ENCODE assay signal across 17 cellular contexts in the genomic region with DNA sequence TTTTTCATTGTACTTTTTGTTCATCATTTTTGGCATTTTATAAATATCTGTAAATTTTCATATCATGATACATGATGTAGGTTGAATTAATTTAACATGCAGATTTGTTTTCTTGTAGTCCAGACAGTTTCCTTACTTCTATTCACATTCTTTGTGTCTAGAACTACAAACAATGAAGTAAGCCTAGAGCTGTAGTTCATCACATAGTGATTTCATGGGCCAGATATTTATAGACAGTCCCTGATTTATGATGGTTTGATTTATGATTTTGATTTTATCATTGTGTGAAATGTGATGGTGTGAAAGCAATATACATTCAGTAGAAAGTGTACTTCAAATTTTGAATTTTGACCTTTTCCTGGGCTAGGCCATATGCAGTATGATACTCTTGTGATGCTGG.
"Had no signal": no experiment of that assay in that cellular context is flagged by ENCODE, and none has a peak within 500 bp of the region (broad histone marks: within the 10 kb centered on the region; RNA-seq: fewer than 3 reads in every experiment).

No MANE protein-coding gene starts in this region.

- H3K27ac Mint-ChIP-seq: activated CD4-positive, alpha-beta T cell treated with anti-CD3 and anti-CD28 coated beads, Interleukin-2, amount 10 ng/mL, durations not matched to agents 7 days and 5 days; activated naive CD4-positive, alpha-beta T cell treated with anti-CD3 and anti-CD28 coated beads, Interleukin-2, amount 10 ng/mL, durations not matched to agents 7 days and 5 days; activated T-helper 2 cell treated with anti-CD3 and anti-CD28 coated beads, Interferon-gamma antibody, Interleukin-2, Interleukin-4, amounts not matched to agents 10 μg/mL and 5 μg/mL and 100 μg/mL, durations not matched to agents 14 hours and 24 hours and 36 hours; brain; endodermal cell; stimulated activated effector memory CD8-positive, alpha-beta T cell treated with anti-CD3 and anti-CD28 coated beads, Interleukin-12 subunit alpha, Interleukin-12 subunit beta, amount 100 ng/mL, for 72 hours; T-helper 1 cell treated with Interleukin-12 subunit alpha and Interleukin-12 subunit beta and Interleukin-4 antibody, amounts not matched to agents 30 μg/mL and 1 μg/mL, for 36 hours had no signal

- H3K79me2 ChIP-seq: parathyroid adenoma had no signal

- H3K36me3 Mint-ChIP-seq: activated naive CD4-positive, alpha-beta T cell treated with anti-CD3 and anti-CD28 coated beads, Interleukin-2, amount 10 ng/mL, durations not matched to agents 7 days and 5 days; brain; stimulated activated effector memory CD8-positive, alpha-beta T cell treated with anti-CD3 and anti-CD28 coated beads, Interleukin-12 subunit alpha, Interleukin-12 subunit beta, amount 100 ng/mL, for 72 hours had no signal

- H3K9me3 ChIP-seq: thyroid gland had no signal

- H2AFZ ChIP-seq: parathyroid adenoma had no signal

- DNase-seq: activated CD4-positive, alpha-beta T cell treated with anti-CD3 and anti-CD28 coated beads, Interleukin-2, amount 10 ng/mL, durations not matched to agents 7 days and 5 days; activated CD4-positive, CD25-positive, alpha-beta regulatory T cell; activated naive CD4-positive, alpha-beta T cell treated with anti-CD3 and anti-CD28 coated beads, Interleukin-2, amount 10 ng/mL, durations not matched to agents 7 days and 5 days; activated T-cell treated with anti-CD3 and anti-CD28 coated beads for 4 hours; cerebellar nuclear complex; endodermal cell; left lung; thyroid gland had no signal

- H3K4me3 Mint-ChIP-seq: activated CD4-positive, alpha-beta T cell treated with anti-CD3 and anti-CD28 coated beads, Interleukin-2, amount 10 ng/mL, durations not matched to agents 7 days and 5 days; activated naive CD4-positive, alpha-beta T cell treated with anti-CD3 and anti-CD28 coated beads, Interleukin-2, amount 10 ng/mL, durations not matched to agents 7 days and 5 days; brain; endodermal cell; neural crest cell; stimulated activated effector memory CD8-positive, alpha-beta T cell treated with anti-CD3 and anti-CD28 coated beads, Interleukin-12 subunit alpha, Interleukin-12 subunit beta, amount 100 ng/mL, for 72 hours; T-helper 1 cell treated with Interleukin-12 subunit alpha and Interleukin-12 subunit beta and Interleukin-4 antibody, amounts not matched to agents 30 μg/mL and 1 μg/mL, for 36 hours had no signal

- H3K36me3 ChIP-seq: left lung, thyroid gland, vagina had no signal

- H3K4me1 ChIP-seq: left lung, parathyroid adenoma, vagina had no signal

- H3K9ac ChIP-seq: parathyroid adenoma had no signal

- H3K4me3 ChIP-seq: left lung, skin epidermis, thyroid gland, vagina had no signal

- ATAC-seq: esophagus mucosa; left lung; stimulated activated effector memory CD8-positive, alpha-beta T cell treated with anti-CD3 and anti-CD28 coated beads, Interleukin-12 subunit alpha, Interleukin-12 subunit beta, amount 100 ng/mL, for 72 hours had no signal

- H3K27me3 ChIP-seq: left lung, thyroid gland, vagina had no signal

- H3K4me1 Mint-ChIP-seq: activated CD4-positive, alpha-beta T cell treated with anti-CD3 and anti-CD28 coated beads, Interleukin-2, amount 10 ng/mL, durations not matched to agents 7 days and 5 days; activated naive CD4-positive, alpha-beta T cell treated with anti-CD3 and anti-CD28 coated beads, Interleukin-2, amount 10 ng/mL, durations not matched to agents 7 days and 5 days; endodermal cell; neural crest cell; stimulated activated effector memory CD8-positive, alpha-beta T cell treated with anti-CD3 and anti-CD28 coated beads, Interleukin-12 subunit alpha, Interleukin-12 subunit beta, amount 100 ng/mL, for 72 hours had no signal

- H3K27me3 Mint-ChIP-seq: activated naive CD4-positive, alpha-beta T cell treated with anti-CD3 and anti-CD28 coated beads, Interleukin-2, amount 10 ng/mL, durations not matched to agents 7 days and 5 days had no signal

- H3K27ac ChIP-seq: left lung, parathyroid adenoma, skin epidermis, thyroid gland, vagina had no signal
